Comparison of ENCODE assay signal across 17 cellular contexts in the genomic region with DNA sequence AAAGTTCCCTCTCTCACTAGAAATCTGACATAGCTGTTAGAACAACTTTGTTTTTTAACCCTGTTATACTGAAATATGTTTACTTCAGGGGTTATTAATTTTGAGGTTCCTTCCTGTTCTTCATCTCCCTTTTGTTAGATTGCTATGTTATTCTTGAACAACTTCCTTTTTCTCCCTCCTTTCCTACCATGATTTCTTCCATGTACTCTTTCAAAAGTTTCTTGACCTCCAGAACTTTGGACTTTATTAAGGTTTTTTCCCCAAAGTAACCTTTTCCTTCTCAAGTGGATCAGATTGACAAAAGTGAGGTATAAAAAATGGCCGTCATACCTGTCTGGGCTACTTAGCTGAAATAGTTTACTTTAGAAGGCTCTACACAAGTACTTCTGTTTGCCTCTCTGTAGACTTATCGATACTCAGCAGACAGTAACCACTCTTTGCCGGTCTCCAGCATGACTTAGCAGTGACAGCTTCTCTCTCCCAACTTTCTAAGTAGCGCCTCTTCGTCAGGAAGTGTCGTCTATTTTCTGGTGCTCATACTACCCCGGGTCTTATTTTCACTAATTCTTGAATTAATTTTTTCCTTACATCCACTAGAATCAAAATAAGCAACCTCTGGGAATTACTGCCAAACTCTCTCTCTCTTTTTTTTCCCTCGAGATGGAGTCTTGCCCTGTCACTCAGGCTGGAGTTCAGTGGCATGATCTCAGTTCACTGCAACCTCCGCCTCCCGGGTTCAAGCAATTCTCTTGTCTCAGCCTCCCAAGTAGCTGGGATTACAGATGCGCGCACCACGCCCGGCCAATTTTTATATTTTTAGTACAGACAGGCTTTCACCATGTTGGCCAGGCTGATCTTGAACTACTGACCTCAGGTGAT. TPM values are rescaled to one million over a fixed set of nuclear protein-coding genes. Genes with fewer than 3 reads are reported as not detected.
DNase-seq lines count a peak whose midpoint lies in the region; ATAC-seq lines count a peak whose summit lies in the region.
"Had no signal": no experiment of that assay in that cellular context is flagged by ENCODE, and none has a peak within 500 bp of the region (broad histone marks: within the 10 kb centered on the region; RNA-seq: fewer than 3 reads in every experiment).

No MANE protein-coding gene starts in this region.

- no peak for ATAC-seq in activated CD8-positive, alpha-beta memory T cell treated with anti-CD3 and anti-CD28 coated beads, Interleukin-2, amount 10 ng/mL, durations not matched to agents 7 days and 5 days
- no peak for ATAC-seq in stimulated activated memory B cell treated with anti-CD40 and anti-IgM and Interleukin-4, amounts not matched to agents 10 μg/mL and 1 μg/mL and 100 μg/mL, for 72 hours
- ATAC-seq in HG03097 (IDR thresholded peaks at IDR 0.05; ENCODE audit: low FRiP score, unreplicated experiment) (no peak), HG03175 (IDR thresholded peaks at IDR 0.05; ENCODE audit: unreplicated experiment) (no peak)
- ATAC-seq: GM23338, HCT116 had no signal

- DNase-seq in activated CD8-positive, alpha-beta memory T cell treated with anti-CD3 and anti-CD28 coated beads, Interleukin-2, amount 10 ng/mL, durations not matched to agents 7 days and 5 days = no peak
- no peak for DNase-seq in activated CD8-positive, alpha-beta memory T cell treated with anti-CD3 and anti-CD28 coated beads for 24 hours
- DNase-seq in MV-4-11 (lab: John Stamatoyannopoulos, UW) (peak; percentile 30), HuH-7.5 (ENCODE audit: low spot score) (no peak)
- DNase-seq: COR-L47, GF-D8, NCI-H1048, NCI-H146, NCI-H2081, NCI-H510A treated with DMSO at 0.1 percent for 48 hours had no signal

- peaks cover 30% of the 10 kb centered on the region for H3K36me3 Mint-ChIP-seq in activated CD8-positive, alpha-beta memory T cell treated with anti-CD3 and anti-CD28 coated beads, Interleukin-2, amount 10 ng/mL, durations not matched to agents 7 days and 5 days
- H3K36me3 Mint-ChIP-seq in dendritic cell treated with granulocyte-macrophage colony-stimulating factor and Interleukin-4, amounts not matched to agents 40 ng/mL and 50 ng/mL, for 4 days (ENCODE audit: low read depth) = peaks cover 36% of the 10 kb centered on the region
- H3K36me3 Mint-ChIP-seq in stimulated activated memory B cell treated with anti-CD40 and anti-IgM and Interleukin-4, amounts not matched to agents 10 μg/mL and 1 μg/mL and 100 μg/mL, for 72 hours = peaks cover 47% of the 10 kb centered on the region
- H3K36me3 Mint-ChIP-seq: IgD-negative memory B cell had no signal

- no peaks in the 10 kb centered on the region for H3K9me3 Mint-ChIP-seq in activated CD8-positive, alpha-beta memory T cell treated with anti-CD3 and anti-CD28 coated beads, Interleukin-2, amount 10 ng/mL, durations not matched to agents 7 days and 5 days (ENCODE audit: low read depth)
- H3K9me3 Mint-ChIP-seq in dendritic cell treated with granulocyte-macrophage colony-stimulating factor and Interleukin-4, amounts not matched to agents 40 ng/mL and 50 ng/mL, for 4 days = no peaks in the 10 kb centered on the region
- H3K9me3 Mint-ChIP-seq in stimulated activated memory B cell treated with anti-CD40 and anti-IgM and Interleukin-4, amounts not matched to agents 10 μg/mL and 1 μg/mL and 100 μg/mL, for 72 hours = no peaks in the 10 kb centered on the region
- H3K9me3 Mint-ChIP-seq: GM23338, IgD-negative memory B cell had no signal

- peak overlapping the region; percentile 12 for H3K27ac Mint-ChIP-seq in activated CD8-positive, alpha-beta memory T cell treated with anti-CD3 and anti-CD28 coated beads, Interleukin-2, amount 10 ng/mL, durations not matched to agents 7 days and 5 days
- peak overlapping the region; percentile 67 for H3K27ac Mint-ChIP-seq in dendritic cell treated with granulocyte-macrophage colony-stimulating factor and Interleukin-4, amounts not matched to agents 40 ng/mL and 50 ng/mL, for 4 days
- peak overlapping the region; percentile 14 for H3K27ac Mint-ChIP-seq in stimulated activated memory B cell treated with anti-CD40 and anti-IgM and Interleukin-4, amounts not matched to agents 10 μg/mL and 1 μg/mL and 100 μg/mL, for 72 hours
- H3K27ac Mint-ChIP-seq: GM23338, IgD-negative memory B cell had no signal

- CTCF ChIA-PET in activated CD8-positive, alpha-beta memory T cell treated with anti-CD3 and anti-CD28 coated beads, Interleukin-2, amount 10 ng/mL, durations not matched to agents 7 days and 5 days (lab: Charles Lee) = interaction anchor here (0.8 kb wide), 1 partner anchor 89 kb away, joined by 3 read pairs; no protein-coding TSS in a partner anchor

- peaks cover 26% of the 10 kb centered on the region for H3K4me1 Mint-ChIP-seq in activated CD8-positive, alpha-beta memory T cell treated with anti-CD3 and anti-CD28 coated beads, Interleukin-2, amount 10 ng/mL, durations not matched to agents 7 days and 5 days
- peaks cover 42% of the 10 kb centered on the region for H3K4me1 Mint-ChIP-seq in dendritic cell treated with granulocyte-macrophage colony-stimulating factor and Interleukin-4, amounts not matched to agents 40 ng/mL and 50 ng/mL, for 4 days (ENCODE audit: low read depth)
- H3K4me1 Mint-ChIP-seq in stimulated activated memory B cell treated with anti-CD40 and anti-IgM and Interleukin-4, amounts not matched to agents 10 μg/mL and 1 μg/mL and 100 μg/mL, for 72 hours = peaks cover 21% of the 10 kb centered on the region

- H3K27me3 Mint-ChIP-seq in activated CD8-positive, alpha-beta memory T cell treated with anti-CD3 and anti-CD28 coated beads, Interleukin-2, amount 10 ng/mL, durations not matched to agents 7 days and 5 days = no peaks in the 10 kb centered on the region
- no peaks in the 10 kb centered on the region for H3K27me3 Mint-ChIP-seq in dendritic cell treated with granulocyte-macrophage colony-stimulating factor and Interleukin-4, amounts not matched to agents 40 ng/mL and 50 ng/mL, for 4 days
- peaks cover 8% of the 10 kb centered on the region for H3K27me3 Mint-ChIP-seq in stimulated activated memory B cell treated with anti-CD40 and anti-IgM and Interleukin-4, amounts not matched to agents 10 μg/mL and 1 μg/mL and 100 μg/mL, for 72 hours

- no peak overlapping the region for H3K4me3 Mint-ChIP-seq in activated CD8-positive, alpha-beta memory T cell treated with anti-CD3 and anti-CD28 coated beads, Interleukin-2, amount 10 ng/mL, durations not matched to agents 7 days and 5 days
- no peak overlapping the region for H3K4me3 Mint-ChIP-seq in dendritic cell treated with granulocyte-macrophage colony-stimulating factor and Interleukin-4, amounts not matched to agents 40 ng/mL and 50 ng/mL, for 4 days
- H3K4me3 Mint-ChIP-seq in stimulated activated memory B cell treated with anti-CD40 and anti-IgM and Interleukin-4, amounts not matched to agents 10 μg/mL and 1 μg/mL and 100 μg/mL, for 72 hours = no peak overlapping the region
- H3K4me3 Mint-ChIP-seq: GM23338, IgD-negative memory B cell had no signal

- intact Hi-C loops in dendritic cell treated with granulocyte-macrophage colony-stimulating factor and Interleukin-4, amounts not matched to agents 40 ng/mL and 50 ng/mL, for 4 days (cut with micrococcal nuclease) = no loop called here

RNA-seq across cellular contexts. Expression of a gene that starts 19.7 kb away (rescaled TPM):
- total RNA-seq in activated CD8-positive, alpha-beta memory T cell treated with anti-CD3 and anti-CD28 coated beads, Interleukin-2, amount 10 ng/mL, durations not matched to agents 7 days and 5 days = 10 to 100 TPM; 71.1 to 87.3 TPM

RNA-seq across cellular contexts. Expression of a gene that starts 42.2 kb away (rescaled TPM):
- total RNA-seq in activated CD8-positive, alpha-beta memory T cell treated with anti-CD3 and anti-CD28 coated beads, Interleukin-2, amount 10 ng/mL, durations not matched to agents 7 days and 5 days = 10 to 100 TPM; 33.5 to 36.1 TPM

Comparison
In these comparisons a context has a peak if more than half of its experiments do, and no peak if none do; other contexts are left out.
1. H3K27ac Mint-ChIP-seq: peak in every context shown above with its lines; median percentile 67 in dendritic cell treated with granulocyte-macrophage colony-stimulating factor and Interleukin-4, amounts not matched to agents 40 ng/mL and 50 ng/mL, for 4 days; 14 in stimulated activated memory B cell treated with anti-CD40 and anti-IgM and Interleukin-4, amounts not matched to agents 10 μg/mL and 1 μg/mL and 100 μg/mL, for 72 hours; 12 in activated CD8-positive, alpha-beta memory T cell treated with anti-CD3 and anti-CD28 coated beads, Interleukin-2, amount 10 ng/mL, durations not matched to agents 7 days and 5 days.